ENCODE assay signal across 1 cellular context in the genomic region with DNA sequence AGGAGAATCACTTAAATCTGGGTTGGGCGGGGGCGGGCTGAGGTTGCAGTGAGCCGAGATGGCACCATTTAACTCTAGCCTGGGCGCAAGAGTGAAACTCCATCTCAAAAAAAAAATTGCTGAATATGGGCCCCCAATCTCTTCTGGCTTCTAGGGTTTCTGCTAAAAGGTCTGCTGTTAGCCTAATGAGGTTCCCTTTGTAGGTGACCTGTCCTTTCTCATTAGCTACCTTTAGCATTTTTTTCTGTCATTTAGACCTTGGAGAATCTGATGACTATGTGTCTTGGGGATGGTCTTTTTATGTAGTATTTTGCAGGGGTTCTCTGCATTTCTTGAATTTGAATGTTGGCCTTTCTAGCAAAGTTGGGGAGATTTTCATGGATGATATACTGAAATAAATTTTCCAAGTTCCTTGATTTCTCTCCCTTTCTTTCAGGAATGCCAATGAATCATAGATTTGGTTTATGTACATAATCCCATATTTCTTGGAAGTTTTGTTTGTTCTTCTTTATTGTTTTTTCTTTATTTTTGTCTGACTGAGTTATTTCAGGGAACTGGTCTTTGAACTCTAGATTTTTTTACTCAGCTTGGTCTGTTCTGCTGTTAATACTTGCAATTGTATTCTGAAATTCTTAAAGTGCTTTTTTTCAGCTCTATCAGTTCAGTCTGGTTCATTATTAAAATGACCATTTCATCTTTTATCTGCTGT.
TF ChIP-seq lines count a peak whose summit lies in the region.

No MANE protein-coding gene starts in this region.

TF ChIP-seq in HepG2, 621 proteins besides CTCF, POLR2A, EP300 and RAD21 (continued from another document and continues in another):
- no peak for TF ChIP-seq AFF4 (CRISPR knock-in tag; IDR thresholded peaks at IDR 0.05)
- TF ChIP-seq GMEB2 (CRISPR knock-in tag; IDR thresholded peaks at IDR 0.05; ENCODE audit: low read depth): no peak
- TF ChIP-seq SUZ12 (IDR thresholded peaks at IDR 0.05; ENCODE audit: low read depth, low read length): no peak
- no peak for TF ChIP-seq ZFP41 (CRISPR knock-in tag; IDR thresholded peaks at IDR 0.05; ENCODE audit: borderline replicate concordance)
- TF ChIP-seq, protein P1, sequence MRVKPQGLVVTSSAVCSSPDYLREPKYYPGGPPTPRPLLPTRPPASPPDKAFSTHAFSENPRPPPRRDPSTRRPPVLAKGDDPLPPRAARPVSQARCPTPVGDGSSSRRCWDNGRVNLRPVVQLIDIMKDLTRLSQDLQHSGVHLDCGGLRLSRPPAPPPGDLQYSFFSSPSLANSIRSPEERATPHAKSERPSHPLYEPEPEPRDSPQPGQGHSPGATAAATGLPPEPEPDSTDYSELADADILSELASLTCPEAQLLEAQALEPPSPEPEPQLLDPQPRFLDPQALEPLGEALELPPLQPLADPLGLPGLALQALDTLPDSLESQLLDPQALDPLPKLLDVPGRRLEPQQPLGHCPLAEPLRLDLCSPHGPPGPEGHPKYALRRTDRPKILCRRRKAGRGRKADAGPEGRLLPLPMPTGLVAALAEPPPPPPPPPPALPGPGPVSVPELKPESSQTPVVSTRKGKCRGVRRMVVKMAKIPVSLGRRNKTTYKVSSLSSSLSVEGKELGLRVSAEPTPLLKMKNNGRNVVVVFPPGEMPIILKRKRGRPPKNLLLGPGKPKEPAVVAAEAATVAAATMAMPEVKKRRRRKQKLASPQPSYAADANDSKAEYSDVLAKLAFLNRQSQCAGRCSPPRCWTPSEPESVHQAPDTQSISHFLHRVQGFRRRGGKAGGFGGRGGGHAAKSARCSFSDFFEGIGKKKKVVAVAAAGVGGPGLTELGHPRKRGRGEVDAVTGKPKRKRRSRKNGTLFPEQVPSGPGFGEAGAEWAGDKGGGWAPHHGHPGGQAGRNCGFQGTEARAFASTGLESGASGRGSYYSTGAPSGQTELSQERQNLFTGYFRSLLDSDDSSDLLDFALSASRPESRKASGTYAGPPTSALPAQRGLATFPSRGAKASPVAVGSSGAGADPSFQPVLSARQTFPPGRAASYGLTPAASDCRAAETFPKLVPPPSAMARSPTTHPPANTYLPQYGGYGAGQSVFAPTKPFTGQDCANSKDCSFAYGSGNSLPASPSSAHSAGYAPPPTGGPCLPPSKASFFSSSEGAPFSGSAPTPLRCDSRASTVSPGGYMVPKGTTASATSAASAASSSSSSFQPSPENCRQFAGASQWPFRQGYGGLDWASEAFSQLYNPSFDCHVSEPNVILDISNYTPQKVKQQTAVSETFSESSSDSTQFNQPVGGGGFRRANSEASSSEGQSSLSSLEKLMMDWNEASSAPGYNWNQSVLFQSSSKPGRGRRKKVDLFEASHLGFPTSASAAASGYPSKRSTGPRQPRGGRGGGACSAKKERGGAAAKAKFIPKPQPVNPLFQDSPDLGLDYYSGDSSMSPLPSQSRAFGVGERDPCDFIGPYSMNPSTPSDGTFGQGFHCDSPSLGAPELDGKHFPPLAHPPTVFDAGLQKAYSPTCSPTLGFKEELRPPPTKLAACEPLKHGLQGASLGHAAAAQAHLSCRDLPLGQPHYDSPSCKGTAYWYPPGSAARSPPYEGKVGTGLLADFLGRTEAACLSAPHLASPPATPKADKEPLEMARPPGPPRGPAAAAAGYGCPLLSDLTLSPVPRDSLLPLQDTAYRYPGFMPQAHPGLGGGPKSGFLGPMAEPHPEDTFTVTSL (CRISPR knock-in tag; IDR thresholded peaks at IDR 0.05; ENCODE audit: borderline replicate concordance): no peak; the same call in 1 of the 2 replicates
- TF ChIP-seq ZZZ3 (CRISPR knock-in tag; IDR thresholded peaks at IDR 0.05; ENCODE audit: borderline replicate concordance): no peak
- no peak for TF ChIP-seq ZMYM4 (CRISPR knock-in tag; IDR thresholded peaks at IDR 0.05)
- TF ChIP-seq SP140L (CRISPR knock-in tag; IDR thresholded peaks at IDR 0.05; ENCODE audit: borderline replicate concordance): no peak
- no peak for TF ChIP-seq NRL (CRISPR knock-in tag; IDR thresholded peaks at IDR 0.05; ENCODE audit: borderline replicate concordance)
- TF ChIP-seq GATAD2A (CRISPR knock-in tag; IDR thresholded peaks at IDR 0.05): peak; percentile 68
- TF ChIP-seq, protein P2, sequence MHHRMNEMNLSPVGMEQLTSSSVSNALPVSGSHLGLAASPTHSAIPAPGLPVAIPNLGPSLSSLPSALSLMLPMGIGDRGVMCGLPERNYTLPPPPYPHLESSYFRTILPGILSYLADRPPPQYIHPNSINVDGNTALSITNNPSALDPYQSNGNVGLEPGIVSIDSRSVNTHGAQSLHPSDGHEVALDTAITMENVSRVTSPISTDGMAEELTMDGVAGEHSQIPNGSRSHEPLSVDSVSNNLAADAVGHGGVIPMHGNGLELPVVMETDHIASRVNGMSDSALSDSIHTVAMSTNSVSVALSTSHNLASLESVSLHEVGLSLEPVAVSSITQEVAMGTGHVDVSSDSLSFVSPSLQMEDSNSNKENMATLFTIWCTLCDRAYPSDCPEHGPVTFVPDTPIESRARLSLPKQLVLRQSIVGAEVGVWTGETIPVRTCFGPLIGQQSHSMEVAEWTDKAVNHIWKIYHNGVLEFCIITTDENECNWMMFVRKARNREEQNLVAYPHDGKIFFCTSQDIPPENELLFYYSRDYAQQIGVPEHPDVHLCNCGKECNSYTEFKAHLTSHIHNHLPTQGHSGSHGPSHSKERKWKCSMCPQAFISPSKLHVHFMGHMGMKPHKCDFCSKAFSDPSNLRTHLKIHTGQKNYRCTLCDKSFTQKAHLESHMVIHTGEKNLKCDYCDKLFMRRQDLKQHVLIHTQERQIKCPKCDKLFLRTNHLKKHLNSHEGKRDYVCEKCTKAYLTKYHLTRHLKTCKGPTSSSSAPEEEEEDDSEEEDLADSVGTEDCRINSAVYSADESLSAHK (CRISPR knock-in tag; IDR thresholded peaks at IDR 0.05; ENCODE audit: borderline replicate concordance): no peak
- no peak for TF ChIP-seq WIZ (CRISPR knock-in tag; IDR thresholded peaks at IDR 0.05)
- no peak for TF ChIP-seq ZFY (CRISPR knock-in tag; IDR thresholded peaks at IDR 0.05)
- no peak for TF ChIP-seq MIER2 (CRISPR knock-in tag; IDR thresholded peaks at IDR 0.05)
- no peak for TF ChIP-seq ZNF570 (CRISPR knock-in tag; IDR thresholded peaks at IDR 0.05; ENCODE audit: borderline replicate concordance)
- no peak for TF ChIP-seq MBD4 (IDR thresholded peaks at IDR 0.05; ENCODE audit: borderline replicate concordance, low read length)
- no peak for TF ChIP-seq RORA (CRISPR knock-in tag; IDR thresholded peaks at IDR 0.05)
- TF ChIP-seq CERS6 (CRISPR knock-in tag; IDR thresholded peaks at IDR 0.05): no peak
- TF ChIP-seq, protein P3, sequence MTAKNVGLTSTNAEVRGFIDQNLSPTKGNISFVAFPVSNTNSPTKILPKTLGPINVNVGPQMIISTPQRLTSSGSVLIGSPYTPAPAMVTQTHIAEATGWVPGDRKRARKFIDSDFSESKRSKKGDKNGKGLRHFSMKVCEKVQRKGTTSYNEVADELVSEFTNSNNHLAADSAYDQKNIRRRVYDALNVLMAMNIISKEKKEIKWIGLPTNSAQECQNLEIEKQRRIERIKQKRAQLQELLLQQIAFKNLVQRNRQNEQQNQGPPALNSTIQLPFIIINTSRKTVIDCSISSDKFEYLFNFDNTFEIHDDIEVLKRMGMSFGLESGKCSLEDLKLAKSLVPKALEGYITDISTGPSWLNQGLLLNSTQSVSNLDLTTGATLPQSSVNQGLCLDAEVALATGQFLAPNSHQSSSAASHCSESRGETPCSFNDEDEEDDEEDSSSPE (CRISPR knock-in tag; IDR thresholded peaks at IDR 0.05): no peak
- no peak for TF ChIP-seq PTBP1 (IDR thresholded peaks at IDR 0.05; ENCODE audit: low read depth, low read length, poor library complexity, severe bottlenecking)
- TF ChIP-seq ZNF607 (CRISPR knock-in tag; IDR thresholded peaks at IDR 0.05; ENCODE audit: borderline replicate concordance): no peak
- TF ChIP-seq ZNF552 (CRISPR knock-in tag; IDR thresholded peaks at IDR 0.05; ENCODE audit: borderline replicate concordance): no peak
- TF ChIP-seq SAP130 (CRISPR knock-in tag; IDR thresholded peaks at IDR 0.05; ENCODE audit: low read depth): peak; percentile 32; the same call in 1 of the 2 replicates
- TF ChIP-seq NFATC3 (CRISPR knock-in tag; IDR thresholded peaks at IDR 0.05): no peak
- no peak for TF ChIP-seq CEBPG (CRISPR knock-in tag; IDR thresholded peaks at IDR 0.05)
- no peak for TF ChIP-seq ETV6 (CRISPR knock-in tag; conservative IDR thresholded peaks at IDR 0.05)
- no peak for TF ChIP-seq ZFP91 (CRISPR knock-in tag; IDR thresholded peaks at IDR 0.05; ENCODE audit: borderline replicate concordance)
- TF ChIP-seq FOSL1 (CRISPR knock-in tag; IDR thresholded peaks at IDR 0.05; ENCODE audit: borderline replicate concordance): peak; percentile 36; the same call in 1 of the 2 replicates
- no peak for TF ChIP-seq GTF2F1 (IDR thresholded peaks at IDR 0.05; ENCODE audit: low read length)
- TF ChIP-seq ZNF224 (CRISPR knock-in tag; IDR thresholded peaks at IDR 0.05): no peak
- TF ChIP-seq ZNF10 (CRISPR knock-in tag; IDR thresholded peaks at IDR 0.05; ENCODE audit: borderline replicate concordance, low read depth): no peak
- no peak for TF ChIP-seq ZNF841 (CRISPR knock-in tag; IDR thresholded peaks at IDR 0.05; ENCODE audit: borderline replicate concordance)
- no peak for TF ChIP-seq ZHX1 (CRISPR knock-in tag; IDR thresholded peaks at IDR 0.05; ENCODE audit: low read depth)
- TF ChIP-seq ARNT (IDR thresholded peaks at IDR 0.05): no peak
- TF ChIP-seq ZNF24 (IDR thresholded peaks at IDR 0.05): no peak
- TF ChIP-seq ZNF556 (CRISPR knock-in tag; IDR thresholded peaks at IDR 0.05; ENCODE audit: borderline replicate concordance): no peak
